Comparison of ENCODE assay signal across 11 cellular contexts in genomic region chr6:7144810-7145209, GRCh38. TPM values are rescaled to one million over a fixed set of nuclear protein-coding genes. Genes with fewer than 3 reads are reported as not detected.
A peak's percentile ranks its signal among the peaks of the same experiment; 100 is the strongest.
DNase-seq lines count a peak whose midpoint lies in the region; ATAC-seq, FAIRE-seq and TF ChIP-seq lines count a peak whose summit lies in the region.
"Had no signal": no experiment of that assay in that cellular context is flagged by ENCODE, and none has a peak within 500 bp of the region (broad histone marks: within the 10 kb centered on the region; RNA-seq: fewer than 3 reads in every experiment).

No MANE protein-coding gene starts in this region.

- no peaks in the 10 kb centered on the region for H3K27me3 ChIP-seq in K562 (ENCODE audit: control insufficient read depth in 2 of 2, insufficient read depth in 2 of 2, low read length in 2 of 2)

- H2AFZ ChIP-seq in K562 (ENCODE audit: low read depth, low read length), result peak overlapping the region; percentile 22; the same call in 1 of the 2 replicates

- TF ChIP-seq POLR2A in K562 (conservative IDR thresholded peaks at IDR 0.05), result no peak

- H3K27me3 Mint-ChIP-seq in T-helper 2 cell treated with Interferon-gamma antibody and Interleukin-4, amounts not matched to agents 5 μg/mL and 100 μg/mL, for 36 hours (ENCODE audit: low read depth), result no peaks in the 10 kb centered on the region
- H3K27me3 Mint-ChIP-seq in mesothelial cell of epicardium (ENCODE audit: low read depth), result no peaks in the 10 kb centered on the region
- no peaks in the 10 kb centered on the region for H3K27me3 Mint-ChIP-seq in type B pancreatic cell
- no peaks in the 10 kb centered on the region for H3K27me3 Mint-ChIP-seq in activated CD4-positive, alpha-beta memory T cell treated with anti-CD3 and anti-CD28 coated beads for 36 hours

- H3K79me2 ChIP-seq in K562 (ENCODE audit: control insufficient read depth, insufficient read depth, low read length), result peaks cover 99% of the 10 kb centered on the region

- peak overlapping the region; percentile 68 for H3K4me3 Mint-ChIP-seq in T-helper 2 cell treated with Interferon-gamma antibody and Interleukin-4, amounts not matched to agents 5 μg/mL and 100 μg/mL, for 36 hours
- H3K4me3 Mint-ChIP-seq in mesothelial cell of epicardium (no peak overlapping the region), type B pancreatic cell (peak overlapping the region; percentile 86)
- H3K4me3 Mint-ChIP-seq in activated CD4-positive, alpha-beta memory T cell treated with anti-CD3 and anti-CD28 coated beads for 36 hours, result no peak overlapping the region

- no peak for FAIRE-seq in K562 (lab: Jason Lieb, UNC)

- no peaks in the 10 kb centered on the region for H3K9me1 ChIP-seq in K562 (ENCODE audit: control insufficient read depth, insufficient read depth, low read length)

- peak overlapping the region; percentile 80 for H3K4me2 ChIP-seq in K562 (ENCODE audit: insufficient read depth, low read length)
- H3K4me2 ChIP-seq: SK-N-SH had no signal

- POLR2A ChIA-PET in K562 (lab: Yijun Ruan, JAX), result interaction anchor here (0.6 to 3.4 kb wide), 5 partner anchors 9 to 302 kb away, joined by 3 to 18 read pairs (median 5); no protein-coding TSS in a partner anchor
- POLR2A ChIA-PET in activated CD4-positive, alpha-beta memory T cell treated with anti-CD3 and anti-CD28 coated beads for 36 hours (lab: Charles Lee), result no interaction called here

- in situ Hi-C loops in K562 (cut with MboI), result no loop called here

- peaks cover 57 to 85% of the 10 kb centered on the region in 2 experiments for H3K4me1 ChIP-seq in K562 (replicated peaks in 1 of 2; ENCODE audit: control insufficient read depth in 2 of 2, insufficient read depth in 2 of 2, low read length in 2 of 2)

- TF ChIP-seq CTCF in K562 (IDR thresholded peaks at IDR 0.05 in 2 of 3, conservative IDR thresholded peaks at IDR 0.05 in 1 of 3; ENCODE audit: insufficient read depth in 2 of 3, low read depth in 1 of 3, low read length in 3 of 3) (no peak), mesothelial cell of epicardium (IDR thresholded peaks at IDR 0.05; ENCODE audit: unreplicated experiment) (no peak), type B pancreatic cell (conservative IDR thresholded peaks at IDR 0.05) (no peak)

- H3K9me3 ChIP-seq in K562 (replicated peaks; ENCODE audit: control insufficient read depth, insufficient read depth, low read depth, low read length), result no peaks in the 10 kb centered on the region
- H3K9me3 ChIP-seq: SK-N-SH had no signal

- 5% methylated on average over 5 of the region's 5 CpGs for WGBS in K562 (ENCODE audit: insufficient coverage, low coverage, missing lambda C conversion rate)

- no peak for DNase-seq in T-helper 2 cell treated with Interferon-gamma antibody and Interleukin-4, amounts not matched to agents 5 μg/mL and 100 μg/mL, for 36 hours (ENCODE audit: low spot score)
- DNase-seq in T-helper 2 cell (no peak), K562 (ENCODE audit: extremely low read depth in 1 of 4, low spot score in 3 of 4) (peak in 1 of 4 experiments; percentile 39), mesothelial cell of epicardium (ENCODE audit: low spot score in 2 of 2, unreplicated experiment in 2 of 2) (no peak), type B pancreatic cell (ENCODE audit: extremely low spot score, unreplicated experiment) (no peak), SKM-1 treated with dmso at 0.1 percent for 144 hours (lab: John Stamatoyannopoulos, UW; ENCODE audit: unreplicated experiment) (no peak)
- no peak for DNase-seq in activated CD4-positive, alpha-beta memory T cell treated with anti-CD3 and anti-CD28 coated beads for 36 hours
- DNase-seq: activated CD8-positive, alpha-beta memory T cell treated with anti-CD3 and anti-CD28 coated beads, Interleukin-2, amount 50 U/mL, for 4 hours; NCI-H2081 treated with DMSO at 0.1 percent for 48 hours; SK-N-SH had no signal

- no peaks in the 10 kb centered on the region for H4K20me1 ChIP-seq in K562 (replicated peaks; ENCODE audit: control insufficient read depth, insufficient read depth, low read length)

- H3K27ac Mint-ChIP-seq in T-helper 2 cell treated with Interferon-gamma antibody and Interleukin-4, amounts not matched to agents 5 μg/mL and 100 μg/mL, for 36 hours, result no peak overlapping the region
- peak overlapping the region; percentile 98 for H3K27ac Mint-ChIP-seq in mesothelial cell of epicardium
- H3K27ac Mint-ChIP-seq in type B pancreatic cell, result peak overlapping the region; percentile 98
- H3K27ac Mint-ChIP-seq in activated CD4-positive, alpha-beta memory T cell treated with anti-CD3 and anti-CD28 coated beads for 36 hours, result no peak overlapping the region

- H3K9me3 Mint-ChIP-seq in T-helper 2 cell treated with Interferon-gamma antibody and Interleukin-4, amounts not matched to agents 5 μg/mL and 100 μg/mL, for 36 hours, result no peaks in the 10 kb centered on the region
- H3K9me3 Mint-ChIP-seq in mesothelial cell of epicardium (no peaks in the 10 kb centered on the region), type B pancreatic cell (no peaks in the 10 kb centered on the region)
- H3K9me3 Mint-ChIP-seq in activated CD4-positive, alpha-beta memory T cell treated with anti-CD3 and anti-CD28 coated beads for 36 hours, result no peaks in the 10 kb centered on the region

- CTCF ChIA-PET in K562 (lab: Yijun Ruan, JAX; ENCODE audit: low intra/inter-chr PET ratio), result no interaction called here
- CTCF ChIA-PET in activated CD4-positive, alpha-beta memory T cell treated with anti-CD3 and anti-CD28 coated beads for 36 hours (lab: Charles Lee), result no interaction called here

- peak overlapping the region; percentile 92 for H3K27ac ChIP-seq in K562 (ENCODE audit: extremely low read depth, low read depth, low read length)

- H3K9ac ChIP-seq in K562 (ENCODE audit: insufficient read depth in 1 of 2, low read depth in 2 of 2, low read length in 2 of 2), result peak overlapping the region in 1 of 2 experiments; percentile 71; a peak in 3 of 4 replicates
- H3K9ac ChIP-seq: SK-N-SH had no signal

- no peaks in the 10 kb centered on the region for H3K36me3 Mint-ChIP-seq in T-helper 2 cell treated with Interferon-gamma antibody and Interleukin-4, amounts not matched to agents 5 μg/mL and 100 μg/mL, for 36 hours (ENCODE audit: low read depth)
- no peaks in the 10 kb centered on the region for H3K36me3 Mint-ChIP-seq in mesothelial cell of epicardium
- H3K36me3 Mint-ChIP-seq in type B pancreatic cell, result no peaks in the 10 kb centered on the region
- H3K36me3 Mint-ChIP-seq in activated CD4-positive, alpha-beta memory T cell treated with anti-CD3 and anti-CD28 coated beads for 36 hours, result no peaks in the 10 kb centered on the region

- TF ChIP-seq EP300 in K562 (IDR thresholded peaks at IDR 0.05; ENCODE audit: low read length), result no peak

- no peak overlapping the region for H3K4me3 ChIP-seq in K562

- H3K36me3 ChIP-seq in K562 (ENCODE audit: control insufficient read depth, insufficient read depth, low read length), result peaks cover 37% of the 10 kb centered on the region

- H3K4me1 Mint-ChIP-seq in T-helper 2 cell treated with Interferon-gamma antibody and Interleukin-4, amounts not matched to agents 5 μg/mL and 100 μg/mL, for 36 hours (ENCODE audit: low read depth), result peaks cover 54% of the 10 kb centered on the region
- H3K4me1 Mint-ChIP-seq in mesothelial cell of epicardium, result peaks cover 71% of the 10 kb centered on the region
- H3K4me1 Mint-ChIP-seq in type B pancreatic cell (ENCODE audit: unreplicated experiment), result peaks cover 61% of the 10 kb centered on the region
- H3K4me1 Mint-ChIP-seq in activated CD4-positive, alpha-beta memory T cell treated with anti-CD3 and anti-CD28 coated beads for 36 hours (ENCODE audit: low read depth), result peaks cover 60% of the 10 kb centered on the region

- intact Hi-C loops in K562 (cut with micrococcal nuclease), result no loop called here
- intact Hi-C loops in activated CD4-positive, alpha-beta memory T cell treated with anti-CD3 and anti-CD28 coated beads for 36 hours (cut with micrococcal nuclease), result no loop called here

- no peak for ATAC-seq in K562
- ATAC-seq in HG02884 (IDR thresholded peaks at IDR 0.05; ENCODE audit: unreplicated experiment), result no peak

- BruUV-seq in K562 (replicated peaks; lab: Mats Ljungman, UMichigan), result no TSS peak

- no peak for TF ChIP-seq RAD21 in K562 (CRISPR knock-in tag; conservative IDR thresholded peaks at IDR 0.05 in 1 of 2, IDR thresholded peaks at IDR 0.05 in 1 of 2)

TF ChIP-seq in K562, 482 proteins besides CTCF, POLR2A, EP300 and RAD21 (continues in another document):
- TF ChIP-seq ZNF197 (CRISPR knock-in tag; IDR thresholded peaks at IDR 0.05; ENCODE audit: low read depth), result 0 out of 2 replicates have a peak, but pooled peaks have one; percentile 1
- peak; percentile 92 for TF ChIP-seq CEBPB (tag; IDR thresholded peaks at IDR 0.05)
- no peak for TF ChIP-seq CEBPG (CRISPR knock-in tag; IDR thresholded peaks at IDR 0.05)
- peak; percentile 66 to 90 for TF ChIP-seq CEBPG (tag; conservative IDR thresholded peaks at IDR 0.05 in 1 of 2, IDR thresholded peaks at IDR 0.05 in 1 of 2)
- no peak for TF ChIP-seq RUNX1 (IDR thresholded peaks at IDR 0.05; ENCODE audit: low read depth)
- TF ChIP-seq ZNF766 (CRISPR knock-in tag; conservative IDR thresholded peaks at IDR 0.05), result 0 out of 2 replicates have a peak, but pooled peaks have one; percentile 47
- no peak; a peak in 1 of 4 replicates for TF ChIP-seq ARNT (IDR thresholded peaks at IDR 0.05)
- TF ChIP-seq ZNF384 (IDR thresholded peaks at IDR 0.05; ENCODE audit: low read depth, low read length), result 0 out of 2 replicates have a peak, but pooled peaks have one; percentile 38

RNA-seq across cellular contexts. Expression of gene RREB1, which starts 37.0 kb away (rescaled TPM):
- 128 and 141 TPM in 2 replicates for total RNA-seq in K562 (2011; cell fraction: chromatin; rRNA removed; ENCODE audit: low replicate concordance)
- 88.6 and 91.1 TPM in 2 replicates for total RNA-seq in K562 (2011; cell fraction: nucleolus; rRNA removed)
- 120 and 166 TPM in 2 replicates for total RNA-seq in K562 (2011; cell fraction: nucleoplasm; rRNA removed)
- 19.3 and 34.7 TPM in 2 replicates for total RNA-seq in K562 (2014; rRNA removed)
- 24.3 and 25.0 TPM in 2 replicates for total RNA-seq in K562 (2014; rRNA removed; fragmentation: Illumina TruSeq; extraction: Trizol)
- total RNA-seq in K562 (2015; rRNA removed; fragmentation: Illumina TruSeq; extraction: Trizol), result 21.9 and 22.1 TPM in 2 replicates
- total RNA-seq in K562 (2021), result 64.2 and 65.7 TPM in 2 replicates
- polyA plus RNA-seq in K562 (2011; rRNA removed), result 5.2 and 6.0 TPM in 2 replicates
- 5.6 and 6.8 TPM in 2 replicates for polyA plus RNA-seq in K562 (2011; cell fraction: cytosol; rRNA removed)
- 25.5 and 29.7 TPM in 2 replicates for polyA plus RNA-seq in K562 (2011; cell fraction: nucleus; rRNA removed)
- 20.6 and 20.9 TPM in 2 replicates for polyA plus RNA-seq in K562 (2012)
- polyA plus RNA-seq in K562 (2014; fragmentation: Illumina TruSeq; extraction: Trizol), result 23.6 and 25.9 TPM in 2 replicates
- 1 to 10 TPM; 3.3 to 4.8 TPM for polyA plus RNA-seq in K562 (2014; fragmentation: Nextera tagmentation; extraction: Ambion mirVana)
- polyA plus RNA-seq in K562 (2014; rRNA removed), result 15.6 and 19.6 TPM in 2 replicates
- polyA minus RNA-seq in K562 (2011; rRNA and poly(A)+ RNA removed), result 42.2 and 45.2 TPM in 2 replicates
- 34.1 and 47.8 TPM in 2 replicates for polyA minus RNA-seq in K562 (2011; cell fraction: cytosol; rRNA and poly(A)+ RNA removed)
- 48.1 and 74.3 TPM in 2 replicates for polyA minus RNA-seq in K562 (2011; cell fraction: nucleus; rRNA and poly(A)+ RNA removed)
- total RNA-seq in mesothelial cell of epicardium, result 55.4 to 63.0 TPM (median 57.5 TPM) in 3 replicates
- total RNA-seq in type B pancreatic cell (ENCODE audit: low replicate concordance), result 43.9 and 67.0 TPM in 2 replicates
- total RNA-seq in activated CD4-positive, alpha-beta memory T cell treated with anti-CD3 and anti-CD28 coated beads for 36 hours, result 10 to 100 TPM; 13.0 to 13.5 TPM

Comparison
In these comparisons a context has a peak if more than half of its experiments do, and no peak if none do; other contexts are left out.
1. H3K27ac Mint-ChIP-seq: peak in mesothelial cell of epicardium (single experiment) and type B pancreatic cell (single experiment); none in T-helper 2 cell treated with Interferon-gamma antibody and Interleukin-4, amounts not matched to agents 5 μg/mL and 100 μg/mL, for 36 hours (single experiment) and activated CD4-positive, alpha-beta memory T cell treated with anti-CD3 and anti-CD28 coated beads for 36 hours (single experiment).
2. H3K4me3 Mint-ChIP-seq: peak in T-helper 2 cell treated with Interferon-gamma antibody and Interleukin-4, amounts not matched to agents 5 μg/mL and 100 μg/mL, for 36 hours (single experiment) and type B pancreatic cell (single experiment); none in mesothelial cell of epicardium (single experiment) and activated CD4-positive, alpha-beta memory T cell treated with anti-CD3 and anti-CD28 coated beads for 36 hours (single experiment).